ENCODE assay signal across 19 cellular contexts in genomic region chr9:86893811-86894490, GRCh38. TPM values are rescaled to one million over a fixed set of nuclear protein-coding genes. Genes with fewer than 3 reads are reported as not detected.
A peak's percentile ranks its signal among the peaks of the same experiment; 100 is the strongest.
DNase-seq lines count a peak whose midpoint lies in the region; ATAC-seq and TF ChIP-seq lines count a peak whose summit lies in the region.
"Had no signal": no experiment of that assay in that cellular context is flagged by ENCODE, and none has a peak within 500 bp of the region (broad histone marks: within the 10 kb centered on the region; RNA-seq: fewer than 3 reads in every experiment).

No MANE protein-coding gene starts in this region.

- H3K9me3 Mint-ChIP-seq in nephron progenitor cell = no peaks in the 10 kb centered on the region
- H3K9me3 Mint-ChIP-seq: activated T-helper 2 cell treated with anti-CD3 and anti-CD28 coated beads, Interferon-gamma antibody, Interleukin-2, Interleukin-4, amounts not matched to agents 10 μg/mL and 5 μg/mL and 100 μg/mL, durations not matched to agents 14 hours and 24 hours and 36 hours; CD4-positive, alpha-beta T cell had no signal

- POLR2A ChIA-PET in SK-N-SH (lab: Yijun Ruan, JAX) = no interaction called here

- WGBS in SK-N-SH (ENCODE audit: low lambda C conversion rate) = 73% methylated on average over 6 of the region's 6 CpGs
- WGBS in esophagus muscularis mucosa = 87% methylated on average over 6 of the region's 6 CpGs

- no peak overlapping the region for H3K4me2 ChIP-seq in SK-N-SH

- no peak for TF ChIP-seq CTCF in SK-N-SH (IDR thresholded peaks at IDR 0.05)
- TF ChIP-seq CTCF in esophagus muscularis mucosa (IDR thresholded peaks at IDR 0.05) = no peak
- TF ChIP-seq CTCF in nephron progenitor cell (IDR thresholded peaks at IDR 0.05) = no peak

- H3K27ac Mint-ChIP-seq in nephron progenitor cell = peak overlapping the region; percentile 85
- H3K27ac Mint-ChIP-seq: activated T-helper 2 cell treated with anti-CD3 and anti-CD28 coated beads, Interferon-gamma antibody, Interleukin-2, Interleukin-4, amounts not matched to agents 10 μg/mL and 5 μg/mL and 100 μg/mL, durations not matched to agents 14 hours and 24 hours and 36 hours; CD4-positive, alpha-beta T cell had no signal

- intact Hi-C loops in esophagus muscularis mucosa (cut with DNase I) = no loop called here

- H3K4me1 ChIP-seq in SK-N-SH (ENCODE audit: control insufficient read depth in 1 of 2, insufficient read depth in 2 of 2, low read depth in 1 of 2, low read length in 1 of 2) = no peaks in the 10 kb centered on the region; a peak in 1 of 4 replicates
- H3K4me1 ChIP-seq in esophagus muscularis mucosa = no peaks in the 10 kb centered on the region
- H3K4me1 ChIP-seq: spleen had no signal

- H3K9ac ChIP-seq in SK-N-SH = no peak overlapping the region

- H3K4me3 Mint-ChIP-seq in nephron progenitor cell = no peak overlapping the region
- H3K4me3 Mint-ChIP-seq: CD4-positive, alpha-beta T cell had no signal

- H3K9me3 ChIP-seq in SK-N-SH = no peaks in the 10 kb centered on the region
- H3K9me3 ChIP-seq in esophagus muscularis mucosa = no peaks in the 10 kb centered on the region
- H3K9me3 ChIP-seq: spleen had no signal

- H3K36me3 Mint-ChIP-seq in nephron progenitor cell (ENCODE audit: low read depth) = no peaks in the 10 kb centered on the region

- ATAC-seq in GM18907 (IDR thresholded peaks at IDR 0.05; ENCODE audit: unreplicated experiment) (no peak), HG02571 (IDR thresholded peaks at IDR 0.05; ENCODE audit: unreplicated experiment) (no peak), HG03565 (IDR thresholded peaks at IDR 0.05; ENCODE audit: unreplicated experiment) (no peak)
- ATAC-seq: esophagus mucosa had no signal

- no peak overlapping the region for H3K4me3 ChIP-seq in SK-N-SH (ENCODE audit: low read depth in 2 of 2, low read length in 1 of 2)
- no peak overlapping the region for H3K4me3 ChIP-seq in esophagus muscularis mucosa
- H3K4me3 ChIP-seq: spleen had no signal

- DNase-seq in ELF-1 (ENCODE audit: low read depth, low spot score) = peak; percentile 73
- no peak for DNase-seq in SK-N-SH
- DNase-seq in esophagus muscularis mucosa (ENCODE audit: extremely low spot score) = peak; percentile 39
- DNase-seq in nephron progenitor cell = no peak
- no peak for DNase-seq in activated CD8-positive, alpha-beta memory T cell treated with anti-CD3 and anti-CD28 coated beads, Interleukin-2, amount 50 U/mL, for 48 hours
- DNase-seq: ACHN; activated CD4-positive, alpha-beta T cell treated with anti-CD3 and anti-CD28 coated beads for 48 hours; CD4-positive, alpha-beta T cell; KG1; kidney glomerular epithelial cell; NCI-H1105; NCI-H2107; NCI-H510A treated with DMSO at 0.1 percent for 48 hours; spleen had no signal

- H3K36me3 ChIP-seq in SK-N-SH (replicated peaks in 1 of 2; ENCODE audit: control insufficient read depth in 1 of 2, insufficient read depth in 2 of 2, low read length in 1 of 2) (no peaks in the 10 kb centered on the region), esophagus muscularis mucosa (no peaks in the 10 kb centered on the region)
- H3K36me3 ChIP-seq: spleen had no signal

- H3K79me2 ChIP-seq in SK-N-SH (ENCODE audit: insufficient read depth) = no peaks in the 10 kb centered on the region

- H3K27me3 ChIP-seq in SK-N-SH (ENCODE audit: insufficient read depth) = no peaks in the 10 kb centered on the region
- no peaks in the 10 kb centered on the region for H3K27me3 ChIP-seq in esophagus muscularis mucosa
- H3K27me3 ChIP-seq: spleen had no signal

- H3K4me1 Mint-ChIP-seq in nephron progenitor cell = peaks cover 36% of the 10 kb centered on the region

- H3K27ac ChIP-seq in SK-N-SH (ENCODE audit: low read depth in 2 of 2, low read length in 1 of 2) = no peak overlapping the region
- no peak overlapping the region for H3K27ac ChIP-seq in esophagus muscularis mucosa (replicated peaks in 1 of 4)
- H3K27ac ChIP-seq: spleen had no signal

- peak; percentile 12; the same call in 1 of the 2 replicates for TF ChIP-seq RAD21 in SK-N-SH (IDR thresholded peaks at IDR 0.05; ENCODE audit: low read length)

- TF ChIP-seq EP300 in SK-N-SH (IDR thresholded peaks at IDR 0.05; ENCODE audit: borderline replicate concordance in 1 of 2, low read depth in 1 of 2, low read length in 1 of 2) (no peak), esophagus muscularis mucosa (IDR thresholded peaks at IDR 0.05) (no peak)

- no peaks in the 10 kb centered on the region for H4K20me1 ChIP-seq in SK-N-SH (ENCODE audit: insufficient read depth)

- H3F3A ChIP-seq in SK-N-SH (replicated peaks; ENCODE audit: insufficient read depth) = no peaks in the 10 kb centered on the region

- TF ChIP-seq POLR2A in esophagus muscularis mucosa (IDR thresholded peaks at IDR 0.05; ENCODE audit: low read depth) = no peak

- H3K9me2 ChIP-seq in SK-N-SH = no peaks in the 10 kb centered on the region

- no peaks in the 10 kb centered on the region for H3K27me3 Mint-ChIP-seq in nephron progenitor cell (ENCODE audit: low read depth, poor library complexity)

- CTCF ChIA-PET in SK-N-SH (lab: Yijun Ruan, JAX) = interaction anchor here (1.0 kb wide), 1 partner anchor 379 kb away, joined by 3 read pairs; no protein-coding TSS in a partner anchor

- H2AFZ ChIP-seq in SK-N-SH (ENCODE audit: low read depth) = no peak overlapping the region

TF ChIP-seq in SK-N-SH, 30 proteins besides CTCF, POLR2A, EP300 and RAD21:
- TF ChIP-seq USF1 (IDR thresholded peaks at IDR 0.05; ENCODE audit: borderline replicate concordance, low read depth) (no peak), FOXJ3 (CRISPR knock-in tag; IDR thresholded peaks at IDR 0.05) (no peak), GATA2 (CRISPR knock-in tag; IDR thresholded peaks at IDR 0.05) (0 out of 2 replicates have a peak, but pooled peaks have one; percentile 7)

RNA-seq across cellular contexts. Expression of gene GAS1, which starts 53.4 kb away (rescaled TPM):
- polyA plus RNA-seq in SK-N-SH (2012; rRNA removed) = 37.8 and 38.9 TPM in 2 replicates
- polyA plus RNA-seq in SK-N-SH (2012; cell fraction: cytosol; rRNA removed) = 31.7 and 34.2 TPM in 2 replicates
- polyA plus RNA-seq in SK-N-SH (2012; cell fraction: nucleus; rRNA removed) = 34.5 and 40.1 TPM in 2 replicates
- total RNA-seq in esophagus muscularis mucosa = 100 to 1,000 TPM in 2 of 4 donors, 10 to 100 TPM in 2; 47.4 to 152 (median 86.5) TPM

Comparison
In these comparisons a context has a peak if more than half of its experiments do, and no peak if none do; other contexts are left out.
1. DNase-seq: peak in ELF-1 (single experiment) and esophagus muscularis mucosa (single experiment); none in SK-N-SH (single experiment), nephron progenitor cell (single experiment) and activated CD8-positive, alpha-beta memory T cell treated with anti-CD3 and anti-CD28 coated beads, Interleukin-2, amount 50 U/mL, for 48 hours (single experiment).